ENCODE assay signal across 12 cellular contexts in the genomic region with DNA sequence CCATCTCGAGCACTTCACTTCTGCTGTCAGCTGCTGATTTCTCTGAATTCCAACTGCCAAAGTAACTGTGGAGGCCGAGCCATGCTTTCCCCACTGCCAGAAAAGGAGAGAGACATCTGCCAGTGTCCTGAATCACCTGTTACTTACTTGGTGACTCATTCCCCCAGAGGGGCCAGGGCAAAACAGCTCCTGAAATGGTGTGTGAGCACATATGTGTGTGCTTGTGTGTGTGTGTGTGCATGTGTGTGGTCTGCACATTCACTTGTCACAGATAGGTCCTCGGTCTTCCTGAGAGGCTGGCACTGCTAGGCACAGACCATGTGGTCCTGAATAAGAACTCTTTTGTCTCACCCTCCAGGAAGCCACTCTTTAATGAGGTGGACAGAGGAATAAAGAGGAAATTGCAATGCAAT.
DNase-seq lines count a peak whose midpoint lies in the region; TF ChIP-seq lines count a peak whose summit lies in the region.
"Had no signal": no experiment of that assay in that cellular context is flagged by ENCODE, and none has a peak within 500 bp of the region (broad histone marks: within the 10 kb centered on the region; RNA-seq: fewer than 3 reads in every experiment).

No MANE protein-coding gene starts in this region.

- TF ChIP-seq CTCF in left ventricle myocardium inferior (IDR thresholded peaks at IDR 0.05; ENCODE audit: borderline replicate concordance) (no peak), thyroid gland (IDR thresholded peaks at IDR 0.05) (no peak), progenitor cell of endocrine pancreas (IDR thresholded peaks at IDR 0.05; ENCODE audit: unreplicated experiment) (no peak)

- intact Hi-C loops in left ventricle myocardium inferior (cut with micrococcal nuclease), result no loop called here
- intact Hi-C loops in thyroid gland (cut with DNase I), result no loop called here
- intact Hi-C loops in activated T-helper 1 cell treated with anti-CD3 and anti-CD28 coated beads, Interleukin-12 subunit alpha, Interleukin-12 subunit beta, Interleukin-2, Interleukin-4 antibody, amounts not matched to agents 30 ng/mL and 10 ng/mL and 1 ng/mL, durations not matched to agents 14 hours and 24 hours and 36 hours (cut with micrococcal nuclease), result no loop called here

- no peaks in the 10 kb centered on the region for H3K27me3 ChIP-seq in left ventricle myocardium inferior (ENCODE audit: low read depth)
- H3K27me3 ChIP-seq in thyroid gland, result no peaks in the 10 kb centered on the region

- no peaks in the 10 kb centered on the region for H3K36me3 Mint-ChIP-seq in progenitor cell of endocrine pancreas (ENCODE audit: insufficient read depth)
- H3K36me3 Mint-ChIP-seq in activated T-helper 1 cell treated with anti-CD3 and anti-CD28 coated beads, Interleukin-12 subunit alpha, Interleukin-12 subunit beta, Interleukin-2, Interleukin-4 antibody, amounts not matched to agents 30 ng/mL and 10 ng/mL and 1 ng/mL, durations not matched to agents 14 hours and 24 hours and 36 hours (ENCODE audit: low read depth), result no peaks in the 10 kb centered on the region
- H3K36me3 Mint-ChIP-seq: activated CD4-positive, alpha-beta memory T cell treated with anti-CD3 and anti-CD28 coated beads for 36 hours had no signal

- no peaks in the 10 kb centered on the region for H3K9me3 ChIP-seq in left ventricle myocardium inferior (replicated peaks)
- H3K9me3 ChIP-seq in thyroid gland, result no peaks in the 10 kb centered on the region

- no peaks in the 10 kb centered on the region for H3K4me1 Mint-ChIP-seq in progenitor cell of endocrine pancreas (ENCODE audit: low read depth)
- H3K4me1 Mint-ChIP-seq in activated T-helper 1 cell treated with anti-CD3 and anti-CD28 coated beads, Interleukin-12 subunit alpha, Interleukin-12 subunit beta, Interleukin-2, Interleukin-4 antibody, amounts not matched to agents 30 ng/mL and 10 ng/mL and 1 ng/mL, durations not matched to agents 14 hours and 24 hours and 36 hours (ENCODE audit: low read depth), result no peaks in the 10 kb centered on the region
- H3K4me1 Mint-ChIP-seq: central memory CD8-positive, alpha-beta T cell; IgD-negative memory B cell had no signal

- H3K4me3 ChIP-seq in left ventricle myocardium inferior (no peak overlapping the region), thyroid gland (replicated peaks in 1 of 3) (no peak overlapping the region)

- no peaks in the 10 kb centered on the region for H3K9me3 Mint-ChIP-seq in progenitor cell of endocrine pancreas (ENCODE audit: low read depth)
- no peaks in the 10 kb centered on the region for H3K9me3 Mint-ChIP-seq in activated T-helper 1 cell treated with anti-CD3 and anti-CD28 coated beads, Interleukin-12 subunit alpha, Interleukin-12 subunit beta, Interleukin-2, Interleukin-4 antibody, amounts not matched to agents 30 ng/mL and 10 ng/mL and 1 ng/mL, durations not matched to agents 14 hours and 24 hours and 36 hours
- H3K9me3 Mint-ChIP-seq: activated CD4-positive, alpha-beta memory T cell treated with anti-CD3 and anti-CD28 coated beads for 36 hours had no signal

- whole genome bisulfite sequencing in thyroid gland, 2 donors, result 24 to 47% methylated on average over 3 of the region's 3 CpGs

- H3K27ac ChIP-seq in left ventricle myocardium inferior (replicated peaks), result peak overlapping the region; percentile 76
- peak overlapping the region; percentile 43 to 90 (median 50) for H3K27ac ChIP-seq in thyroid gland
- H3K27ac ChIP-seq: 22Rv1 had no signal

- H3K4me3 Mint-ChIP-seq in progenitor cell of endocrine pancreas (ENCODE audit: low read depth), result no peak overlapping the region
- no peak overlapping the region for H3K4me3 Mint-ChIP-seq in activated T-helper 1 cell treated with anti-CD3 and anti-CD28 coated beads, Interleukin-12 subunit alpha, Interleukin-12 subunit beta, Interleukin-2, Interleukin-4 antibody, amounts not matched to agents 30 ng/mL and 10 ng/mL and 1 ng/mL, durations not matched to agents 14 hours and 24 hours and 36 hours
- H3K4me3 Mint-ChIP-seq: activated CD4-positive, alpha-beta memory T cell treated with anti-CD3 and anti-CD28 coated beads for 36 hours; central memory CD8-positive, alpha-beta T cell; IgD-negative memory B cell had no signal

- no peak overlapping the region for H3K27ac Mint-ChIP-seq in progenitor cell of endocrine pancreas
- H3K27ac Mint-ChIP-seq in activated T-helper 1 cell treated with anti-CD3 and anti-CD28 coated beads, Interleukin-12 subunit alpha, Interleukin-12 subunit beta, Interleukin-2, Interleukin-4 antibody, amounts not matched to agents 30 ng/mL and 10 ng/mL and 1 ng/mL, durations not matched to agents 14 hours and 24 hours and 36 hours, result no peak overlapping the region
- H3K27ac Mint-ChIP-seq: activated CD4-positive, alpha-beta memory T cell treated with anti-CD3 and anti-CD28 coated beads for 36 hours; IgD-negative memory B cell had no signal

- DNase-seq in NCI-H1436 (lab: John Stamatoyannopoulos, UW) (peak; percentile 6), NCI-H1436 treated with DMSO at 0.1 percent for 48 hours (lab: John Stamatoyannopoulos, UW) (no peak), T1000 (lab: John Stamatoyannopoulos, UW) (peak; percentile 59), left ventricle myocardium inferior (peak; percentile 16), thyroid gland (peak; percentile 52 to 75), progenitor cell of endocrine pancreas (ENCODE audit: low spot score, unreplicated experiment) (no peak), GM19240 (ENCODE audit: insufficient read length, low spot score) (no peak)
- no peak for DNase-seq in activated T-helper 1 cell treated with anti-CD3 and anti-CD28 coated beads, Interleukin-12 subunit alpha, Interleukin-12 subunit beta, Interleukin-2, Interleukin-4 antibody, amounts not matched to agents 30 ng/mL and 10 ng/mL and 1 ng/mL, durations not matched to agents 14 hours and 24 hours and 36 hours (ENCODE audit: low spot score)
- DNase-seq: activated CD4-positive, alpha-beta memory T cell treated with anti-CD3 and anti-CD28 coated beads for 36 hours had no signal

- H3K36me3 ChIP-seq in left ventricle myocardium inferior (no peaks in the 10 kb centered on the region), thyroid gland (no peaks in the 10 kb centered on the region)

- TF ChIP-seq POLR2A in thyroid gland (IDR thresholded peaks at IDR 0.05), result peak in 1 of 2 donors; percentile 44

- no peaks in the 10 kb centered on the region for H3K27me3 Mint-ChIP-seq in progenitor cell of endocrine pancreas
- H3K27me3 Mint-ChIP-seq in activated T-helper 1 cell treated with anti-CD3 and anti-CD28 coated beads, Interleukin-12 subunit alpha, Interleukin-12 subunit beta, Interleukin-2, Interleukin-4 antibody, amounts not matched to agents 30 ng/mL and 10 ng/mL and 1 ng/mL, durations not matched to agents 14 hours and 24 hours and 36 hours (ENCODE audit: insufficient read depth), result no peaks in the 10 kb centered on the region
- H3K27me3 Mint-ChIP-seq: activated CD4-positive, alpha-beta memory T cell treated with anti-CD3 and anti-CD28 coated beads for 36 hours; central memory CD8-positive, alpha-beta T cell; IgD-negative memory B cell had no signal

- peaks cover 9% of the 10 kb centered on the region for H3K4me1 ChIP-seq in left ventricle myocardium inferior
- peaks cover 7 to 36% of the 10 kb centered on the region in 2 donors for H3K4me1 ChIP-seq in thyroid gland

Comparison
In these comparisons a context has a peak if more than half of its experiments do, and no peak if none do; other contexts are left out.
1. DNase-seq: peak in NCI-H1436 (single experiment), T1000 (single experiment), left ventricle myocardium inferior (single experiment) and thyroid gland (2 of 2); none in NCI-H1436 treated with DMSO at 0.1 percent for 48 hours (single experiment), progenitor cell of endocrine pancreas (single experiment), GM19240 (single experiment) and activated T-helper 1 cell treated with anti-CD3 and anti-CD28 coated beads, Interleukin-12 subunit alpha, Interleukin-12 subunit beta, Interleukin-2, Interleukin-4 antibody, amounts not matched to agents 30 ng/mL and 10 ng/mL and 1 ng/mL, durations not matched to agents 14 hours and 24 hours and 36 hours (single experiment).